In genomic region chr11:32584921-32585320, GRCh38 we compare ENCODE assay signal across 8 cellular contexts. TPM values are rescaled to one million over a fixed set of nuclear protein-coding genes. Genes with fewer than 3 reads are reported as not detected.
DNase-seq lines count a peak whose midpoint lies in the region; ATAC-seq and TF ChIP-seq lines count a peak whose summit lies in the region.

No MANE protein-coding gene starts in this region.

- DNase-seq in AG09309 (ENCODE audit: low read depth) (no peak), cardiac fibroblast (ENCODE audit: low read depth in 2 of 2) (peak in 1 of 2 donors; percentile 19), globus pallidus (ENCODE audit: low spot score) (no peak), SIG-M5 (lab: John Stamatoyannopoulos, UW) (no peak)
- no peak for DNase-seq in Jurkat, Clone E6-1 (ENCODE audit: low read depth, low spot score)

- no peaks in the 10 kb centered on the region for H3K9me3 ChIP-seq in mononuclear cell (ENCODE audit: low read depth, low read length)

- H3K4me1 ChIP-seq in mononuclear cell (ENCODE audit: insufficient read depth, low read length): peaks cover 45% of the 10 kb centered on the region

- ATAC-seq in GM21723 (IDR thresholded peaks at IDR 0.05; ENCODE audit: unreplicated experiment) (no peak), GM21526 (IDR thresholded peaks at IDR 0.05; ENCODE audit: low FRiP score, unreplicated experiment) (no peak)

- H3K27me3 ChIP-seq in mononuclear cell (ENCODE audit: insufficient read depth, low read length): no peaks in the 10 kb centered on the region

- TF ChIP-seq CTCF in AG09309 (IDR thresholded peaks at IDR 0.05; ENCODE audit: control insufficient read depth, insufficient read depth, low read depth, low read length, missing control alignments): no peak
- no peak for TF ChIP-seq CTCF in cardiac fibroblast (IDR thresholded peaks at IDR 0.05; ENCODE audit: low read depth, low read length)

- H3K4me3 ChIP-seq in AG09309 (ENCODE audit: control insufficient read depth, low read depth, low read length) (peak overlapping the region; percentile 79), cardiac fibroblast (replicated peaks in 1 of 2; ENCODE audit: low read depth in 2 of 2, low read length in 2 of 2) (peak overlapping the region; percentile 84 to 89), mononuclear cell (ENCODE audit: low read length) (peak overlapping the region; percentile 94)
- H3K4me3 ChIP-seq in Jurkat, Clone E6-1 (ENCODE audit: low read length): peak overlapping the region; percentile 91

RNA-seq across cellular contexts. Expression of gene EIF3M, which starts 1.3 kb away (rescaled TPM):
- polyA plus RNA-seq in Jurkat, Clone E6-1 (2012; ENCODE audit: insufficient read depth, insufficient read length): 601 TPM
- total RNA-seq in mononuclear cell: 466 TPM
